Comparison of ENCODE assay signal across 8 cellular contexts in genomic region chr1:52054496-52055065, GRCh38. TPM values are rescaled to one million over a fixed set of nuclear protein-coding genes. Genes with fewer than 3 reads are reported as not detected.
DNase-seq lines count a peak whose midpoint lies in the region; ATAC-seq and TF ChIP-seq lines count a peak whose summit lies in the region.

No MANE protein-coding gene starts in this region.

- no peaks in the 10 kb centered on the region for H3K27me3 ChIP-seq in BJ (ENCODE audit: control insufficient read depth, insufficient read depth, low read length)
- no peaks in the 10 kb centered on the region for H3K27me3 ChIP-seq in MG63

- peak overlapping the region; percentile 69 for H3K4me3 ChIP-seq in BJ (ENCODE audit: low read depth, low read length)
- H3K4me3 ChIP-seq in MG63: peak overlapping the region; percentile 97

- peaks cover 4% of the 10 kb centered on the region for H3K36me3 ChIP-seq in BJ (ENCODE audit: control insufficient read depth, insufficient read depth, low read length)
- H3K36me3 ChIP-seq in MG63: peaks cover 23% of the 10 kb centered on the region

- H3K4me3 Mint-ChIP-seq in chondrocyte (ENCODE audit: unreplicated experiment): peak overlapping the region; percentile 93
- H3K4me3 Mint-ChIP-seq in naive thymus-derived CD8-positive, alpha-beta T cell: peak overlapping the region; percentile 88 to 100 (median 99)

- peaks cover 59% of the 10 kb centered on the region for H3K4me1 Mint-ChIP-seq in chondrocyte (ENCODE audit: low read depth)
- H3K4me1 Mint-ChIP-seq in naive thymus-derived CD8-positive, alpha-beta T cell: peaks cover 34 to 70% (median 66%) of the 10 kb centered on the region in 4 donors

- POLR2A ChIA-PET in BJ (lab: Charles Lee): interaction anchor here (1.4 kb wide), 1 partner anchor 158 kb away, joined by 5 read pairs; no protein-coding TSS in a partner anchor
- POLR2A ChIA-PET in naive thymus-derived CD8-positive, alpha-beta T cell (lab: Charles Lee): interaction anchor here (1.0 to 5.1 kb wide), 5 partner anchors 11 to 350 kb away, joined by 3 to 55 read pairs (median 4); partner anchors contain the start of genes CC2D1B, KTI12, ORC1 and PRPF38A

- CTCF ChIA-PET in BJ (lab: Yijun Ruan, JAX): interaction anchor here (0.6 kb wide), 1 partner anchor 62 kb away, joined by 3 read pairs; no protein-coding TSS in a partner anchor

- no peaks in the 10 kb centered on the region for H3K27me3 Mint-ChIP-seq in chondrocyte (ENCODE audit: low read depth)
- no peaks in the 10 kb centered on the region for H3K27me3 Mint-ChIP-seq in naive thymus-derived CD8-positive, alpha-beta T cell

- H3K27ac Mint-ChIP-seq in chondrocyte (ENCODE audit: unreplicated experiment): peak overlapping the region; percentile 99
- H3K27ac Mint-ChIP-seq in naive thymus-derived CD8-positive, alpha-beta T cell: peak overlapping the region; percentile 92 to 98 (median 96)

- no peak for ATAC-seq in naive thymus-derived CD8-positive, alpha-beta T cell
- ATAC-seq in GM21786 (IDR thresholded peaks at IDR 0.05; ENCODE audit: unreplicated experiment) (no peak), HG02588 (IDR thresholded peaks at IDR 0.05; ENCODE audit: unreplicated experiment) (no peak)

- no peak for DNase-seq in BJ (ENCODE audit: low read depth)
- no peak for DNase-seq in MG63
- no peak for DNase-seq in chondrocyte (ENCODE audit: low spot score)
- no peak for DNase-seq in naive thymus-derived CD8-positive, alpha-beta T cell
- no peak for DNase-seq in GM03348 (ENCODE audit: low spot score)
- DNase-seq in DMS79 treated with DMSO at 0.1 percent for 48 hours (lab: John Stamatoyannopoulos, UW): no peak

- no peaks in the 10 kb centered on the region for H3K9me3 ChIP-seq in MG63

- no peak for TF ChIP-seq CTCF in BJ (IDR thresholded peaks at IDR 0.05; ENCODE audit: insufficient read depth, low read depth, low read length)
- TF ChIP-seq CTCF in chondrocyte (IDR thresholded peaks at IDR 0.05): no peak

- no peaks in the 10 kb centered on the region for H3K9me3 Mint-ChIP-seq in chondrocyte (ENCODE audit: low read depth)
- H3K9me3 Mint-ChIP-seq in naive thymus-derived CD8-positive, alpha-beta T cell: no peaks in the 10 kb centered on the region

- peaks cover 5% of the 10 kb centered on the region for H3K36me3 Mint-ChIP-seq in chondrocyte (ENCODE audit: low read depth)
- H3K36me3 Mint-ChIP-seq in naive thymus-derived CD8-positive, alpha-beta T cell: peaks cover 1 to 30% (median 8%) of the 10 kb centered on the region in 3 donors

RNA-seq across cellular contexts. Expression of gene TXNDC12, which starts 0.4 kb away (rescaled TPM):
- polyA plus RNA-seq in BJ (2011; rRNA removed): 53.9 and 87.7 TPM in 2 replicates
- polyA minus RNA-seq in BJ (2011; rRNA and poly(A)+ RNA removed): 24.3 and 29.8 TPM in 2 replicates
- total RNA-seq in MG63 (2014; rRNA removed; shearing (Covaris generic); ENCODE audit: low replicate concordance): 16.2 and 42.9 TPM in 2 replicates
- 47.5 to 55.0 TPM (median 54.8 TPM) in 3 replicates for total RNA-seq in chondrocyte
- 10 to 100 TPM; 34.3 to 35.3 TPM for total RNA-seq in naive thymus-derived CD8-positive, alpha-beta T cell
- polyA plus RNA-seq in naive thymus-derived CD8-positive, alpha-beta T cell: 10 to 100 TPM; 77.9 to 95.3 (median 84.0) TPM

RNA-seq across cellular contexts. Expression of gene BTF3L4, which starts 1.5 kb away (rescaled TPM):
- polyA plus RNA-seq in BJ (2011; rRNA removed): 31.2 and 68.6 TPM in 2 replicates
- polyA minus RNA-seq in BJ (2011; rRNA and poly(A)+ RNA removed): 18.7 and 20.5 TPM in 2 replicates
- total RNA-seq in MG63 (2014; rRNA removed; shearing (Covaris generic); ENCODE audit: low replicate concordance): 45.4 and 74.2 TPM in 2 replicates
- 51.1 to 59.2 TPM (median 54.5 TPM) in 3 replicates for total RNA-seq in chondrocyte
- total RNA-seq in naive thymus-derived CD8-positive, alpha-beta T cell: 10 to 100 TPM; 33.1 to 38.2 TPM
- polyA plus RNA-seq in naive thymus-derived CD8-positive, alpha-beta T cell: 10 to 100 TPM; 61.9 to 71.0 (median 68.4) TPM

RNA-seq across cellular contexts. Expression of gene KTI12, which starts 21.0 kb away (rescaled TPM):
- polyA plus RNA-seq in BJ (2011; rRNA removed): 7.8 and 9.6 TPM in 2 replicates
- 4.6 and 5.2 TPM in 2 replicates for polyA minus RNA-seq in BJ (2011; rRNA and poly(A)+ RNA removed)
- 11.1 and 15.6 TPM in 2 replicates for total RNA-seq in MG63 (2014; rRNA removed; shearing (Covaris generic); ENCODE audit: low replicate concordance)
- 10.6 to 10.9 TPM (median 10.6 TPM) in 3 replicates for total RNA-seq in chondrocyte
- 10 to 100 TPM; 16.9 to 19.5 TPM for total RNA-seq in naive thymus-derived CD8-positive, alpha-beta T cell
- polyA plus RNA-seq in naive thymus-derived CD8-positive, alpha-beta T cell: 10 to 100 TPM; 42.2 to 47.5 (median 44.0) TPM
